ENCODE assay signal across 11 cellular contexts in genomic region chr5:69505306-69505705, GRCh38.
"Had no signal": no experiment of that assay in that cellular context is flagged by ENCODE, and none has a peak within 500 bp of the region (broad histone marks: within the 10 kb centered on the region; RNA-seq: fewer than 3 reads in every experiment).

No MANE protein-coding gene starts in this region.

- ATAC-seq: GM23338, HCT116 had no signal

- H3K4me2 ChIP-seq: GM23338 had no signal

- H3K36me3 ChIP-seq: HAP-1 had no signal

- H3K9ac ChIP-seq: GM23248 had no signal

- H3K4me1 ChIP-seq: HAP-1 had no signal

- DNase-seq: GM23248, GOT3, H7, H9, HCEC 1CT, HFFc6 had no signal

- FAIRE-seq: H1, H54 had no signal

- H3K4me3 ChIP-seq: GM23248, GM23338, HAP-1 had no signal

- H3K27ac ChIP-seq: GM23248 had no signal

- H3K27ac Mint-ChIP-seq: GM23338, H9, HFFc6 had no signal

- H3K4me3 Mint-ChIP-seq: GM23338, H9, HFFc6 had no signal

- H2AFZ ChIP-seq: GM23248, GM23338 had no signal

- H3K9me3 ChIP-seq: HAP-1 had no signal

- H3K9me3 Mint-ChIP-seq: GM23338, H9, HFFc6 had no signal
